In the genomic region with DNA sequence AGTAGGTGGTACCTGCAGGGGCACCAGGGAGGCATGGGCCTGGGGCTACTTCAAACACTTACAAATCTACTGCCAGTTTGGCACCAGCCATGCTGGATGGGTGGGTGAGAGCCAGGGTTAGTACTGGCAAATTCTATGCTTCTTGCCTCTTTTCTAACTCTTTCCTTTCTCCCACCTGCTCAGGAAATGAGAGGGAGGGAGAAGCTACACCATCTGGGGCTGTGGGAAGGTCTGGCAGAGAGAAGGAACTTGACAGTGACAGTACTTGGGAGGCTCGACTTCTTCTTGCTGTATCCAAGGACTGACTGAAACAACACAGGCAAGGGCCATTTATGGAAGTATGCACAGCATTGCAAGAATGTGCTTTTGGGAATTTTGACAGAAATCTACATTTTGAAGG, we compare ENCODE assay signal across 30 cellular contexts.
"Had no signal": no experiment of that assay in that cellular context is flagged by ENCODE, and none has a peak within 500 bp of the region (broad histone marks: within the 10 kb centered on the region; RNA-seq: fewer than 3 reads in every experiment).

No MANE protein-coding gene starts in this region.

- H3K27ac ChIP-seq: brain microvascular endothelial cell, coronary artery, dorsolateral prefrontal cortex, gastroesophageal sphincter, neutrophil, pancreas, prostate gland, sigmoid colon, tibial nerve had no signal

- H3K4me1 ChIP-seq: prostate gland, tibial nerve had no signal

- H3K9me3 ChIP-seq: gastroesophageal sphincter, neutrophil, pancreas, prostate gland, sigmoid colon, tibial nerve had no signal

- ATAC-seq: gastroesophageal sphincter; left colon; pancreas; stimulated activated naive B cell treated with anti-CD40 and anti-IgM and Interleukin-4, amounts not matched to agents 10 μg/mL and 1 μg/mL and 100 μg/mL, for 72 hours had no signal

- DNase-seq: activated CD4-positive, alpha-beta memory T cell treated with anti-CD3 and anti-CD28 coated beads for 36 hours; activated CD4-positive, alpha-beta T cell treated with anti-CD3 and anti-CD28 coated beads, Interleukin-2, amount 10 ng/mL, durations not matched to agents 24 days and 14 days; activated CD4-positive, CD25-positive, alpha-beta regulatory T cell treated with anti-CD3 and anti-CD28 coated beads, Interleukin-2, amount 50 U/mL, for 72 hours; activated CD8-positive, alpha-beta memory T cell treated with anti-CD3 and anti-CD28 coated beads, Interleukin-2, amount 50 U/mL, for 4 hours; activated gamma-delta T cell; activated naive CD4-positive, alpha-beta T cell treated with anti-CD3 and anti-CD28 coated beads, Interleukin-2, amount 10 ng/mL, durations not matched to agents 7 days and 5 days; activated naive CD8-positive, alpha-beta T cell treated with anti-CD3 and anti-CD28 coated beads, Interleukin-2, amount 10 ng/mL, durations not matched to agents 7 days and 5 days; activated T-cell treated with anti-CD3 and anti-CD28 coated beads, Interleukin-2, amount 50 U/mL, for 1 hour; amniotic stem cell; brain microvascular endothelial cell; effector memory CD4-positive, alpha-beta T cell; hippocampal formation; kidney; left colon; mammary epithelial cell; naive B cell; nephron progenitor cell; pancreas; retina; sigmoid colon; stimulated activated CD4-positive, alpha-beta T cell treated with anti-CD3 and anti-CD28 coated beads, Interleukin-2, amount 100 ng/mL, for 24 hours; stimulated activated naive B cell treated with anti-CD40 and anti-IgM and Interleukin-4, amounts not matched to agents 10 μg/mL and 1 μg/mL and 100 μg/mL, for 72 hours; T1000 had no signal

- H3K36me3 ChIP-seq: brain microvascular endothelial cell, gastroesophageal sphincter, neutrophil, pancreas, prostate gland, sigmoid colon, tibial nerve had no signal

- H3K4me2 ChIP-seq: smooth muscle cell had no signal

- H3K4me3 ChIP-seq: coronary artery, dorsolateral prefrontal cortex, gastroesophageal sphincter, pancreas, prostate gland, sigmoid colon, smooth muscle cell, tibial nerve had no signal

- H3K27me3 ChIP-seq: brain microvascular endothelial cell, dorsolateral prefrontal cortex, gastroesophageal sphincter, neutrophil, pancreas, sigmoid colon, tibial nerve had no signal
